Comparison of ENCODE assay signal across 13 cellular contexts in genomic region chr17:43723697-43724359, GRCh38. TPM values are rescaled to one million over a fixed set of nuclear protein-coding genes. Genes with fewer than 3 reads are reported as not detected.
DNase-seq lines count a peak whose midpoint lies in the region; ATAC-seq and TF ChIP-seq lines count a peak whose summit lies in the region.
"Had no signal": no experiment of that assay in that cellular context is flagged by ENCODE, and none has a peak within 500 bp of the region (broad histone marks: within the 10 kb centered on the region; RNA-seq: fewer than 3 reads in every experiment).

No MANE protein-coding gene starts in this region.

- H3K9ac ChIP-seq in IMR-90 (ENCODE audit: low read depth, low read length) = no peak overlapping the region
- H3K9ac ChIP-seq: BLaER1 had no signal

- TF ChIP-seq CTCF in AG10803 (conservative IDR thresholded peaks at IDR 0.05; ENCODE audit: low read length) (no peak), IMR-90 (conservative IDR thresholded peaks at IDR 0.05; ENCODE audit: low read depth, low read length) (no peak), astrocyte of the spinal cord (IDR thresholded peaks at IDR 0.05; ENCODE audit: low read depth, low read length) (no peak)
- TF ChIP-seq CTCF in CD4-positive, alpha-beta T cell (IDR thresholded peaks at IDR 0.05) = no peak

- H3K9me1 ChIP-seq in IMR-90 (ENCODE audit: insufficient read depth, low read length) = peaks cover 13% of the 10 kb centered on the region; the same call in 1 of the 2 replicates

- peak; percentile 88 for DNase-seq in AG10803 (ENCODE audit: low read depth)
- peak; percentile 70 for DNase-seq in IMR-90
- DNase-seq in astrocyte of the spinal cord (ENCODE audit: low read depth, low spot score) = peak; percentile 45
- DNase-seq in kidney tubule cell (ENCODE audit: low spot score) = peak; percentile 92
- no peak for DNase-seq in hypothalamus (lab: John Stamatoyannopoulos, UW)
- DNase-seq in CD4-positive, alpha-beta T cell = no peak
- DNase-seq in hippocampal formation (lab: John Stamatoyannopoulos, UW) = no peak
- DNase-seq: activated effector memory CD4-positive, alpha-beta T cell treated with anti-CD3 and anti-CD28 coated beads, Interleukin-2, amount 50 U/mL, for 16 hours; effector CD4-positive, alpha-beta T cell; NCI-H1417 had no signal

- H3K4me1 ChIP-seq in IMR-90 (ENCODE audit: control insufficient read depth, insufficient read depth, low read length) = peaks cover 12% of the 10 kb centered on the region

- H2AFZ ChIP-seq in IMR-90 (replicated peaks; ENCODE audit: low read length, poor library complexity) = no peak overlapping the region

- H3K9me3 Mint-ChIP-seq in CD4-positive, alpha-beta T cell = no peaks in the 10 kb centered on the region

- H3K14ac ChIP-seq in IMR-90 (replicated peaks; ENCODE audit: low read depth, low read length) = no peak overlapping the region

- peak overlapping the region; percentile 58 for H2BK120ac ChIP-seq in IMR-90 (ENCODE audit: low read depth, low read length)

- H4K20me1 ChIP-seq in IMR-90 (ENCODE audit: insufficient read depth, low read length) = no peaks in the 10 kb centered on the region
- H4K20me1 ChIP-seq: BLaER1 had no signal

- H3K27me3 ChIP-seq in IMR-90 (ENCODE audit: control insufficient read depth, insufficient read depth, low read length) = no peaks in the 10 kb centered on the region
- no peaks in the 10 kb centered on the region for H3K27me3 ChIP-seq in CD4-positive, alpha-beta T cell (ENCODE audit: control insufficient read depth, insufficient read depth, low read length)

- H3K4me2 ChIP-seq in IMR-90 (ENCODE audit: low read depth, low read length) = no peak overlapping the region
- H3K4me2 ChIP-seq: BLaER1 had no signal

- no peak overlapping the region for H3K56ac ChIP-seq in IMR-90 (ENCODE audit: extremely low read depth, insufficient read depth, low read length)

- H4K8ac ChIP-seq in IMR-90 (ENCODE audit: low read depth in 2 of 2, low read length in 2 of 2) = peak overlapping the region in 1 of 2 experiments; percentile 7; a peak in 1 of 4 replicates

- peak overlapping the region; percentile 11; the same call in 1 of the 2 replicates for H3K4ac ChIP-seq in IMR-90 (ENCODE audit: low read depth, low read length)

- peak overlapping the region; percentile 36; the same call in 1 of the 2 replicates for H4K91ac ChIP-seq in IMR-90 (ENCODE audit: insufficient read depth, low read depth, low read length)

- H2BK5ac ChIP-seq in IMR-90 (ENCODE audit: low read depth, low read length, poor library complexity, severe bottlenecking) = no peak overlapping the region

- dilution Hi-C loops in IMR-90 (cut with HindIII; ENCODE audit: low sequenced_read_pairs, unreplicated experiment) = no loop called here

- H3K4me3 Mint-ChIP-seq in CD4-positive, alpha-beta T cell = no peak overlapping the region

- H3K27me3 Mint-ChIP-seq in CD4-positive, alpha-beta T cell = no peaks in the 10 kb centered on the region

- no peak overlapping the region for H3K4me3 ChIP-seq in AG10803 (ENCODE audit: low read length)
- H3K4me3 ChIP-seq in IMR-90 (ENCODE audit: insufficient read depth, low read depth, low read length) = no peak overlapping the region
- H3K4me3 ChIP-seq in astrocyte of the spinal cord (ENCODE audit: low read depth, low read length) = no peak overlapping the region
- H3K4me3 ChIP-seq: BLaER1 had no signal

- WGBS in IMR-90 (ENCODE audit: extremely low coverage in 2 of 2, insufficient read length in 1 of 2), 2 experiments = 3% methylated on average over 3 of the region's 6 CpGs; no CpG with 5 or more reads in 1 of the 2 experiments

- TF ChIP-seq RAD21 in IMR-90 (IDR thresholded peaks at IDR 0.05; ENCODE audit: low read length) = no peak

- no peak overlapping the region for H3K23ac ChIP-seq in IMR-90 (ENCODE audit: low read depth, low read length)

- peak overlapping the region; percentile 55; the same call in 1 of the 2 replicates for H2BK20ac ChIP-seq in IMR-90 (ENCODE audit: low read depth, low read length)

- no peaks in the 10 kb centered on the region for H3K36me3 ChIP-seq in IMR-90 (ENCODE audit: control insufficient read depth, insufficient read depth, low read length)
- H3K36me3 ChIP-seq: BLaER1 had no signal

- no TSS peak for BruUV-seq in IMR-90 (replicated peaks; lab: Mats Ljungman, UMichigan)

- no peak overlapping the region; the same call in 1 of the 2 replicates for H3K18ac ChIP-seq in IMR-90 (ENCODE audit: low read depth, low read length)

- no peak overlapping the region for H3K27ac ChIP-seq in IMR-90 (ENCODE audit: insufficient read depth, low read length)
- H3K27ac ChIP-seq in CD4-positive, alpha-beta T cell (ENCODE audit: low read depth, low read length) = no peak overlapping the region
- H3K27ac ChIP-seq: BLaER1 had no signal

- no peak overlapping the region for H3K27ac Mint-ChIP-seq in CD4-positive, alpha-beta T cell

- intact Hi-C loops in IMR-90 (cut with micrococcal nuclease) = no loop called here
- intact Hi-C loops in CD4-positive, alpha-beta T cell (cut with DNase I, micrococcal nuclease) = no loop called here

- ATAC-seq in IMR-90 (ENCODE audit: low read depth) = peak; percentile 36
- ATAC-seq in CD4-positive, alpha-beta T cell (ENCODE audit: poor library complexity) = no peak
- no peak for ATAC-seq in HG03095 (IDR thresholded peaks at IDR 0.05; ENCODE audit: unreplicated experiment)

- H2AK9ac ChIP-seq in IMR-90 (replicated peaks; ENCODE audit: low read depth, low read length, poor library complexity) = no peak overlapping the region

- H3K36me3 Mint-ChIP-seq in CD4-positive, alpha-beta T cell (ENCODE audit: low read depth) = no peaks in the 10 kb centered on the region

- H3K4me1 Mint-ChIP-seq in CD4-positive, alpha-beta T cell (ENCODE audit: low read depth) = peaks cover 6% of the 10 kb centered on the region

- POLR2A ChIA-PET in IMR-90 (lab: Charles Lee; ENCODE audit: unreplicated experiment) = no interaction called here
- POLR2A ChIA-PET in CD4-positive, alpha-beta T cell (lab: Charles Lee) = no interaction called here

- H2BK15ac ChIP-seq in IMR-90 (ENCODE audit: low read depth, low read length) = 0 out of 3 replicates have a peak overlapping the region, but pooled peaks have one; percentile 32

- TF ChIP-seq POLR2A in IMR-90 (IDR thresholded peaks at IDR 0.05; ENCODE audit: low read depth, low read length) = no peak

- no peaks in the 10 kb centered on the region for H3K79me1 ChIP-seq in IMR-90 (ENCODE audit: low read depth in 1 of 2, low read length in 2 of 2)

- in situ Hi-C loops in IMR-90 (cut with MboI; ENCODE audit: low sequenced_read_pairs) = no loop called here
- in situ Hi-C loops in astrocyte of the spinal cord (cut with HindIII; ENCODE audit: low sequenced_read_pairs) = no loop called here

- CTCF ChIA-PET in IMR-90 (lab: Yijun Ruan, JAX) = interaction anchor here (0.5 to 1.0 kb wide), 2 partner anchors 10 to 22 kb away, joined by 3 read pairs; no protein-coding TSS in a partner anchor
- CTCF ChIA-PET in CD4-positive, alpha-beta T cell (lab: Charles Lee) = no interaction called here

- H3K9me3 ChIP-seq in IMR-90 (ENCODE audit: control insufficient read depth, insufficient read depth, low read length) = no peaks in the 10 kb centered on the region
- H3K9me3 ChIP-seq in CD4-positive, alpha-beta T cell (ENCODE audit: control insufficient read depth, low read length) = no peaks in the 10 kb centered on the region
- H3K9me3 ChIP-seq: BLaER1 had no signal

- H2AK5ac ChIP-seq in IMR-90 (ENCODE audit: low read depth, low read length) = peak overlapping the region; percentile 47; the same call in 1 of the 2 replicates

- H4K5ac ChIP-seq in IMR-90 (ENCODE audit: low read depth, low read length) = no peak overlapping the region

TF ChIP-seq in IMR-90, 13 proteins besides CTCF, POLR2A, EP300 and RAD21:
- TF ChIP-seq RCOR1 (IDR thresholded peaks at IDR 0.05; ENCODE audit: insufficient replicate concordance, low read length) (no peak), RFX5 (IDR thresholded peaks at IDR 0.05; ENCODE audit: low read depth, low read length) (no peak), CEBPB (IDR thresholded peaks at IDR 0.05; ENCODE audit: low read depth, low read length) (peak; percentile 55), MAZ (IDR thresholded peaks at IDR 0.05; ENCODE audit: borderline replicate concordance, low read depth, low read length) (no peak), BHLHE40 (IDR thresholded peaks at IDR 0.05; ENCODE audit: low read depth, low read length) (peak; percentile 56; the same call in 1 of the 2 replicates), MXI1 (IDR thresholded peaks at IDR 0.05; ENCODE audit: borderline replicate concordance, low read depth, low read length) (no peak)
- TF ChIP-seq, protein P1, sequence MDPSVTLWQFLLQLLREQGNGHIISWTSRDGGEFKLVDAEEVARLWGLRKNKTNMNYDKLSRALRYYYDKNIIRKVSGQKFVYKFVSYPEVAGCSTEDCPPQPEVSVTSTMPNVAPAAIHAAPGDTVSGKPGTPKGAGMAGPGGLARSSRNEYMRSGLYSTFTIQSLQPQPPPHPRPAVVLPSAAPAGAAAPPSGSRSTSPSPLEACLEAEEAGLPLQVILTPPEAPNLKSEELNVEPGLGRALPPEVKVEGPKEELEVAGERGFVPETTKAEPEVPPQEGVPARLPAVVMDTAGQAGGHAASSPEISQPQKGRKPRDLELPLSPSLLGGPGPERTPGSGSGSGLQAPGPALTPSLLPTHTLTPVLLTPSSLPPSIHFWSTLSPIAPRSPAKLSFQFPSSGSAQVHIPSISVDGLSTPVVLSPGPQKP (IDR thresholded peaks at IDR 0.05; ENCODE audit: borderline replicate concordance, low read depth, low read length) = no peak

RNA-seq across cellular contexts. Expression of gene SOST, which starts 34.8 kb away (rescaled TPM):
- not detected in 2 replicates for total RNA-seq in IMR-90 (2012; rRNA removed)
- polyA plus RNA-seq in IMR-90 (2012; rRNA removed) = not detected in 2 replicates
- not detected in 2 replicates for polyA plus RNA-seq in IMR-90 (2012; cell fraction: cytosol; rRNA removed)
- polyA plus RNA-seq in IMR-90 (2012; cell fraction: nucleus; rRNA removed; ENCODE audit: low replicate concordance) = not detected in 2 replicates
- not detected for total RNA-seq in CD4-positive, alpha-beta T cell
- total RNA-seq: pulmonary artery endothelial cell had no signal

RNA-seq across cellular contexts. Expression of gene DUSP3, which starts 54.9 kb away (rescaled TPM):
- 40.9 and 42.5 TPM in 2 replicates for total RNA-seq in IMR-90 (2012; rRNA removed)
- 33.3 and 33.5 TPM in 2 replicates for polyA plus RNA-seq in IMR-90 (2012; rRNA removed)
- 22.0 and 23.5 TPM in 2 replicates for polyA plus RNA-seq in IMR-90 (2012; cell fraction: cytosol; rRNA removed)
- 30.4 and 43.5 TPM in 2 replicates for polyA plus RNA-seq in IMR-90 (2012; cell fraction: nucleus; rRNA removed; ENCODE audit: low replicate concordance)
- total RNA-seq in CD4-positive, alpha-beta T cell = 10 to 100 TPM; 10.6 to 12.6 TPM

RNA-seq across cellular contexts. Expression of gene CFAP97D1, which starts 56.4 kb away (rescaled TPM):
- under 0.01 TPM in 1 of 2 replicates, not detected in the other for total RNA-seq in IMR-90 (2012; rRNA removed)
- polyA plus RNA-seq in IMR-90 (2012; rRNA removed) = 0.03 TPM in 1 of 2 replicates, not detected in the other
- polyA plus RNA-seq in IMR-90 (2012; cell fraction: cytosol; rRNA removed) = not detected in 2 replicates
- 0.03 TPM in 1 of 2 replicates, not detected in the other for polyA plus RNA-seq in IMR-90 (2012; cell fraction: nucleus; rRNA removed; ENCODE audit: low replicate concordance)
- total RNA-seq in CD4-positive, alpha-beta T cell = not detected

Comparison
In these comparisons a context has a peak if more than half of its experiments do, and no peak if none do; other contexts are left out.
1. DNase-seq: peak in AG10803 (single experiment), IMR-90 (single experiment), astrocyte of the spinal cord (single experiment) and kidney tubule cell (single experiment); none in hypothalamus (0 of 51), CD4-positive, alpha-beta T cell (0 of 10) and hippocampal formation (0 of 2).